ENCODE assay signal across 8 cellular contexts in genomic region chr12:69469854-69470188, GRCh38. TPM values are rescaled to one million over a fixed set of nuclear protein-coding genes. Genes with fewer than 3 reads are reported as not detected.
A peak's percentile ranks its signal among the peaks of the same experiment; 100 is the strongest.
DNase-seq lines count a peak whose midpoint lies in the region; ATAC-seq and TF ChIP-seq lines count a peak whose summit lies in the region.

No MANE protein-coding gene starts in this region.

- H3K36me3 ChIP-seq in KOPT-K1 (ENCODE audit: insufficient read depth, low read length) (no peaks in the 10 kb centered on the region), duodenal mucosa (ENCODE audit: control insufficient read depth in 1 of 2, insufficient read depth in 2 of 2, low read length in 2 of 2) (no peaks in the 10 kb centered on the region)

- H3K36me3 Mint-ChIP-seq in CD14-positive monocyte (peaks cover 6 to 9% of the 10 kb centered on the region in 2 donors), nephron (ENCODE audit: low read depth) (no peaks in the 10 kb centered on the region)

- intact Hi-C loops in CD14-positive monocyte (cut with micrococcal nuclease) = no loop called here

- DNase-seq in CD14-positive monocyte (ENCODE audit: low spot score) (no peak), KG1 (lab: John Stamatoyannopoulos, UW) (no peak), SIG-M5 treated with dmso at 0.1 percent for 504 hours (lab: John Stamatoyannopoulos, UW; ENCODE audit: unreplicated experiment) (no peak)

- no peaks in the 10 kb centered on the region for H3K27me3 ChIP-seq in duodenal mucosa (ENCODE audit: control insufficient read depth in 1 of 2, insufficient read depth in 2 of 2, low read length in 2 of 2)

- TF ChIP-seq CTCF in CD14-positive monocyte (IDR thresholded peaks at IDR 0.05) = no peak
- no peak for TF ChIP-seq CTCF in nephron (IDR thresholded peaks at IDR 0.05; ENCODE audit: unreplicated experiment in 3 of 3)

- H3K9ac ChIP-seq in duodenal mucosa (ENCODE audit: low read depth in 1 of 2, low read length in 2 of 2) = peak overlapping the region; percentile 69 to 92

- ATAC-seq in GM21367 (IDR thresholded peaks at IDR 0.05; ENCODE audit: unreplicated experiment) = no peak
- ATAC-seq in GM18867 (IDR thresholded peaks at IDR 0.05; ENCODE audit: unreplicated experiment) = no peak

- H3K4me1 Mint-ChIP-seq in CD14-positive monocyte = peaks cover 53% of the 10 kb centered on the region
- H3K4me1 Mint-ChIP-seq in nephron = peaks cover 43% of the 10 kb centered on the region

- H3K4me3 ChIP-seq in duodenal mucosa (ENCODE audit: low read depth in 1 of 2, low read length in 2 of 2) = peak overlapping the region; percentile 85 to 87

- peak overlapping the region; percentile 83 for H3K27ac ChIP-seq in KOPT-K1 (ENCODE audit: low read depth, low read length, poor library complexity, severe bottlenecking)
- peak overlapping the region; percentile 80 for H3K27ac ChIP-seq in duodenal mucosa (ENCODE audit: low read depth, low read length)

- H3K27me3 Mint-ChIP-seq in CD14-positive monocyte (ENCODE audit: low read depth in 3 of 3) = no peaks in the 10 kb centered on the region
- H3K27me3 Mint-ChIP-seq in nephron (ENCODE audit: low read depth) = no peaks in the 10 kb centered on the region

- H3K4me3 Mint-ChIP-seq in CD14-positive monocyte = peak overlapping the region; percentile 97
- peak overlapping the region; percentile 98 to 100 (median 99) for H3K4me3 Mint-ChIP-seq in nephron

- peaks cover 0 to 2% (median 0%) of the 10 kb centered on the region in 7 donors for H3K9me3 Mint-ChIP-seq in CD14-positive monocyte
- no peaks in the 10 kb centered on the region for H3K9me3 Mint-ChIP-seq in nephron

- peaks cover 10 to 26% of the 10 kb centered on the region in 2 donors for H3K4me1 ChIP-seq in duodenal mucosa (ENCODE audit: control insufficient read depth in 1 of 2, insufficient read depth in 2 of 2, low read length in 2 of 2)

- H3K27ac Mint-ChIP-seq in CD14-positive monocyte (peak overlapping the region in 6 of 7 donors; percentile 94 to 98 (median 98)), nephron (peak overlapping the region; percentile 69 to 100 (median 99))

- H3K9me3 ChIP-seq in KOPT-K1 (ENCODE audit: insufficient read depth, low read length, poor library complexity, severe bottlenecking) (no peaks in the 10 kb centered on the region), duodenal mucosa (ENCODE audit: control insufficient read depth in 1 of 2, low read length in 2 of 2) (no peaks in the 10 kb centered on the region)

RNA-seq across cellular contexts. Expression of gene FRS2, which starts 0.4 kb away (rescaled TPM):
- polyA plus RNA-seq in CD14-positive monocyte = 10 to 100 TPM in 1 of 2 donors, 1 to 10 TPM in 1; 6.8 to 13.6 TPM
